Comparison of ENCODE assay signal across 1 cellular context in the genomic region with DNA sequence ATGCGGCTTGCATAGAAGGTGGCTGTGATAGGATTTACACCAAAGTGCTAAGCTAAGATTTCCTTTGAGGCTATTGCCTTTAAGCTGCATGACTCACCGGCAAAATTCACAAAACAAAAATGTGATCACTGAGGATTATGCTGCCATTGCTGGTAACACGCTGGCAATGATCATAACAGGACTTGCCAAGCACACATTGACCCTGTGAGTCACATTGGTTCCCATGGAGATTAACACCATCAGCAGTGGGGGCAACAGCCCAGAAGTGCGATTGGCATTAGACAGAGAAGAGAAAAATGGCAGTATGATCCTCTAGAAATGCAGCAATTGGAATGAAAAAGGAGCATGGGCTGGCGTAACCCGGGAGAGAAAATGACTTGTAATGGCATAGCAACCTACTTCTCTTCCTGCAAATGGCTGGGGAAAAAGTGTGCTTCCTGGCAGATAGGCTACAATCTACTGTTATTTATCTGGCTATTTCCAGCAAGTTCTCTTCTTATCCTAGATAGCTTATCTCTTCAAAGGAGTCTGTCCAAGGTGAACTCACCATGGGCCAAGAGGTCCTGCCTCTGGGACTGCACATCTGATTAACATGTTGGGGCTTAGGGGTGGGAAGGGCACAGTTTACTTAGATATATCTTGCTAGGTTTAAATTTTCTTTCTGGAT.
TF ChIP-seq lines count a peak whose summit lies in the region.

No MANE protein-coding gene starts in this region.

TF ChIP-seq in WTC11, 78 proteins besides CTCF, POLR2A, EP300 and RAD21 (continued from another document):
- TF ChIP-seq, protein P1, sequence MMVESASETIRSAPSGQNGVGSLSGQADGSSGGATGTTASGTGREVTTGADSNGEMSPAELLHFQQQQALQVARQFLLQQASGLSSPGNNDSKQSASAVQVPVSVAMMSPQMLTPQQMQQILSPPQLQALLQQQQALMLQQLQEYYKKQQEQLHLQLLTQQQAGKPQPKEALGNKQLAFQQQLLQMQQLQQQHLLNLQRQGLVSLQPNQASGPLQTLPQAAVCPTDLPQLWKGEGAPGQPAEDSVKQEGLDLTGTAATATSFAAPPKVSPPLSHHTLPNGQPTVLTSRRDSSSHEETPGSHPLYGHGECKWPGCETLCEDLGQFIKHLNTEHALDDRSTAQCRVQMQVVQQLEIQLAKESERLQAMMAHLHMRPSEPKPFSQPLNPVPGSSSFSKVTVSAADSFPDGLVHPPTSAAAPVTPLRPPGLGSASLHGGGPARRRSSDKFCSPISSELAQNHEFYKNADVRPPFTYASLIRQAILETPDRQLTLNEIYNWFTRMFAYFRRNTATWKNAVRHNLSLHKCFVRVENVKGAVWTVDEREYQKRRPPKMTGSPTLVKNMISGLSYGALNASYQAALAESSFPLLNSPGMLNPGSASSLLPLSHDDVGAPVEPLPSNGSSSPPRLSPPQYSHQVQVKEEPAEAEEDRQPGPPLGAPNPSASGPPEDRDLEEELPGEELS (CRISPR knock-in tag; IDR thresholded peaks at IDR 0.05): no peak
- TF ChIP-seq ZBTB21 (CRISPR knock-in tag; IDR thresholded peaks at IDR 0.05; ENCODE audit: borderline replicate concordance) (no peak), NR3C1 (CRISPR knock-in tag; conservative IDR thresholded peaks at IDR 0.05; ENCODE audit: low read depth) (no peak), ZNF138 (CRISPR knock-in tag; conservative IDR thresholded peaks at IDR 0.05) (no peak), ZNF219 (CRISPR knock-in tag; IDR thresholded peaks at IDR 0.05; ENCODE audit: borderline replicate concordance) (no peak), CBFB (CRISPR knock-in tag; IDR thresholded peaks at IDR 0.05; ENCODE audit: low read depth) (no peak), ATF3 (CRISPR knock-in tag; conservative IDR thresholded peaks at IDR 0.05) (no peak), ZNF512 (CRISPR knock-in tag; IDR thresholded peaks at IDR 0.05; ENCODE audit: borderline replicate concordance) (no peak), KAT7 (CRISPR knock-in tag; IDR thresholded peaks at IDR 0.05; ENCODE audit: borderline replicate concordance) (no peak), ATF6 (CRISPR knock-in tag; IDR thresholded peaks at IDR 0.05) (no peak)
- TF ChIP-seq, protein P2, sequence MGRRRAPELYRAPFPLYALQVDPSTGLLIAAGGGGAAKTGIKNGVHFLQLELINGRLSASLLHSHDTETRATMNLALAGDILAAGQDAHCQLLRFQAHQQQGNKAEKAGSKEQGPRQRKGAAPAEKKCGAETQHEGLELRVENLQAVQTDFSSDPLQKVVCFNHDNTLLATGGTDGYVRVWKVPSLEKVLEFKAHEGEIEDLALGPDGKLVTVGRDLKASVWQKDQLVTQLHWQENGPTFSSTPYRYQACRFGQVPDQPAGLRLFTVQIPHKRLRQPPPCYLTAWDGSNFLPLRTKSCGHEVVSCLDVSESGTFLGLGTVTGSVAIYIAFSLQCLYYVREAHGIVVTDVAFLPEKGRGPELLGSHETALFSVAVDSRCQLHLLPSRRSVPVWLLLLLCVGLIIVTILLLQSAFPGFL (CRISPR knock-in tag; IDR thresholded peaks at IDR 0.05; ENCODE audit: borderline replicate concordance): no peak
TF ChIP-seq in WTC11: peak in this region for 0.
